34 cellular contexts compared by ENCODE assay signal in the genomic region with DNA sequence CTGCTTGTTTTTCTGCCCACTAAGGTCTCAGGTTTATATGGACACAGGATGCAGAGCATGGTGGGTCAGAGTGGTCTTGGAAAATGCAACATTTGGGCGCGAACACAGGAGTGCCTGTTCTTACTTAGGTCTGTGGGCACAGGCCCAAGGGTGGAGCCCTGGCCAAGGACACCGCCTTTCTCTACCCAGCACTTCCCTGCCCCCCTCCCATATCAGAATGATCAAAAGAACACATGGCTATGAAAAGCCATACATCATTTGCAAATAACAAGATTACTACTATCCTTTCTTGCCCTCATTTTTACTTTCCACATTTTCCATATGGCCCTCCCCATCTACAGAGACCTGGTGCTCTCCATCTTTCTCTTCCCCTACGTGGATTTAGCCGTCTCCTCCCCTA.
"Had no signal": no experiment of that assay in that cellular context is flagged by ENCODE, and none has a peak within 500 bp of the region (broad histone marks: within the 10 kb centered on the region; RNA-seq: fewer than 3 reads in every experiment).

No MANE protein-coding gene starts in this region.

- H3K27me3 ChIP-seq: cardiac muscle cell had no signal

- H3K4me2 ChIP-seq: PC-9 had no signal

- H2AFZ ChIP-seq: PC-9 had no signal

- ATAC-seq: activated CD8-positive, alpha-beta memory T cell treated with anti-CD3 and anti-CD28 coated beads, Interleukin-2, amount 10 ng/mL, durations not matched to agents 7 days and 5 days; Right ventricle myocardium inferior had no signal

- H3K4me1 Mint-ChIP-seq: activated naive CD4-positive, alpha-beta T cell treated with anti-CD3 and anti-CD28 coated beads, Interleukin-2, amount 10 ng/mL, durations not matched to agents 7 days and 5 days had no signal

- H3K36me3 ChIP-seq: cardiac muscle cell, WERI-Rb-1 had no signal

- H3K27ac Mint-ChIP-seq: activated CD4-positive, alpha-beta memory T cell treated with anti-CD3 and anti-CD28 coated beads, Interleukin-2, amount 10 ng/mL, durations not matched to agents 7 days and 5 days; activated CD8-positive, alpha-beta memory T cell treated with anti-CD3 and anti-CD28 coated beads, Interleukin-2, amount 10 ng/mL, durations not matched to agents 7 days and 5 days; activated naive CD4-positive, alpha-beta T cell treated with anti-CD3 and anti-CD28 coated beads, Interleukin-2, amount 10 ng/mL, durations not matched to agents 7 days and 5 days; activated naive CD8-positive, alpha-beta T cell had no signal

- H3K9me3 Mint-ChIP-seq: activated CD4-positive, alpha-beta memory T cell treated with anti-CD3 and anti-CD28 coated beads, Interleukin-2, amount 10 ng/mL, durations not matched to agents 7 days and 5 days; activated naive CD4-positive, alpha-beta T cell treated with anti-CD3 and anti-CD28 coated beads, Interleukin-2, amount 10 ng/mL, durations not matched to agents 7 days and 5 days had no signal

- H3K4me3 Mint-ChIP-seq: activated CD4-positive, alpha-beta memory T cell treated with anti-CD3 and anti-CD28 coated beads, Interleukin-2, amount 10 ng/mL, durations not matched to agents 7 days and 5 days; activated CD8-positive, alpha-beta memory T cell treated with anti-CD3 and anti-CD28 coated beads, Interleukin-2, amount 10 ng/mL, durations not matched to agents 7 days and 5 days; activated naive CD4-positive, alpha-beta T cell treated with anti-CD3 and anti-CD28 coated beads, Interleukin-2, amount 10 ng/mL, durations not matched to agents 7 days and 5 days; activated naive CD8-positive, alpha-beta T cell had no signal

- H3K27ac ChIP-seq: cardiac muscle cell, PC-9, RWPE1, WERI-Rb-1 had no signal

- H3K36me3 Mint-ChIP-seq: activated CD8-positive, alpha-beta memory T cell treated with anti-CD3 and anti-CD28 coated beads, Interleukin-2, amount 10 ng/mL, durations not matched to agents 7 days and 5 days; activated naive CD4-positive, alpha-beta T cell treated with anti-CD3 and anti-CD28 coated beads, Interleukin-2, amount 10 ng/mL, durations not matched to agents 7 days and 5 days; activated naive CD8-positive, alpha-beta T cell had no signal

- H3K4me3 ChIP-seq: cardiac muscle cell, PC-9 had no signal

- DNase-seq: activated CD4-positive, alpha-beta memory T cell treated with anti-CD3 and anti-CD28 coated beads, Interleukin-2, amount 10 ng/mL, durations not matched to agents 7 days and 5 days; activated CD4-positive, alpha-beta T cell treated with anti-CD3 and anti-CD28 coated beads for 1 hour; activated CD4-positive, alpha-beta T cell treated with anti-CD3 and anti-CD28 coated beads for 48 hours; activated CD4-positive, CD25-positive, alpha-beta regulatory T cell; activated CD8-positive, alpha-beta memory T cell treated with anti-CD3 and anti-CD28 coated beads for 24 hours; activated CD8-positive, alpha-beta memory T cell treated with anti-CD3 and anti-CD28 coated beads, Interleukin-2, amount 10 ng/mL, durations not matched to agents 7 days and 5 days; activated CD8-positive, alpha-beta memory T cell treated with anti-CD3 and anti-CD28 coated beads, Interleukin-2, amount 50 U/mL, for 48 hours; activated effector memory CD4-positive, alpha-beta T cell treated with Interleukin-2 at 50 U/mL for 16 hours; activated naive CD4-positive, alpha-beta T cell treated with anti-CD3 and anti-CD28 coated beads, Interleukin-2, amount 10 ng/mL, durations not matched to agents 7 days and 5 days; activated T-cell treated with anti-CD3 and anti-CD28 coated beads, Interleukin-2, amount 50 U/mL, for 48 hours; amniotic stem cell; aorta; cerebellar nuclear complex; Karpas-422; KBM-7; NCI-H1048; NCI-H1105 treated with DMSO at 0.1 percent for 48 hours; NCI-H1436; NCI-H1694; NCI-H1930; NCI-H2081 treated with DMSO at 0.1 percent for 48 hours; NCI-H226; NCI-H446 treated with DMSO at 0.1 percent for 48 hours; NCI-H524; NCI-H69; NK-92 treated with Interleukin-12 subunit alpha and Interleukin-12 subunit beta, amount 100 ng/mL, for 24 hours; PC-9; SIG-M5; T1000 had no signal
